In the genomic region with DNA sequence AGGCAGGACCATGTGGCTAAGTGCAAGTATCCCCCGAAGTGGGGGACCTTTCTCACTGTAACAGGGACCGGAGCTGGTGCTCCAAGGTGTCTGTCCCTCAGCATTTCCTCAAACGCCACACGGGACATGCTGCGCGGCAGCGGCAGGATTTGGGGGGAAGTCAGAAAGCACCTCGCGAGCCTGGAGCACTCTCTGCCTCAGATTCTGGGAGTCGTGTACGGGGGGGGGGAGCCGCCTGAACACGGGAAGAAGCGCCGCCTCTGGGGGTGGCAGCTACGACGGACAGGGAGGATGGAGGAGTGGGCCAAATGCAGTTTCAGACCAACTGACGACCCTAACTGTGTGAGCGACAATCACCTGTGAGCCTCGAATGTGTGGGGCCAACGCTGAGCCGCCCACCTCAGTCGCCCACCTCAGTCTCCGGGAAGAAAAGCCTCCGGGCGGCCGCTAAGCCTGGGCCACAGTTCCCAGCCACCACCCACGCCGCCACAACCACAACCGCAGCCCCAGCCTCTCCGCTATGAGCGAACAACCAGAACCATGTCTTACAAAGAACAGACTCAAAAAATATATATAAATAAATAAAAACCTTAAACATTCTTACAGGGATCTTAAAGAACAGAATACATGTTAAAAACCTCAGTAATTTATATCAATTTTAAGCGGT, we compare ENCODE assay signal across 19 cellular contexts. TPM values are rescaled to one million over a fixed set of nuclear protein-coding genes. Genes with fewer than 3 reads are reported as not detected.
DNase-seq lines count a peak whose midpoint lies in the region; ATAC-seq, FAIRE-seq and TF ChIP-seq lines count a peak whose summit lies in the region.
"Had no signal": no experiment of that assay in that cellular context is flagged by ENCODE, and none has a peak within 500 bp of the region (broad histone marks: within the 10 kb centered on the region; RNA-seq: fewer than 3 reads in every experiment).

No MANE protein-coding gene starts in this region.

- no peaks in the 10 kb centered on the region for H3K79me2 ChIP-seq in K562 (ENCODE audit: control insufficient read depth, insufficient read depth, low read length)

- no peaks in the 10 kb centered on the region; the same call in 1 of the 2 replicates for H4K20me1 ChIP-seq in K562 (replicated peaks; ENCODE audit: control insufficient read depth, insufficient read depth, low read length)

- WGBS in K562 (ENCODE audit: insufficient coverage, low coverage, missing lambda C conversion rate): 93% methylated on average over 17 of the region's 33 CpGs

- ATAC-seq in left cardiac atrium (no peak), K562 (no peak), HG03175 (IDR thresholded peaks at IDR 0.05; ENCODE audit: unreplicated experiment) (no peak)

- H3K27me3 Mint-ChIP-seq in nephron progenitor cell (ENCODE audit: low read depth, poor library complexity): no peaks in the 10 kb centered on the region

- no peak for TF ChIP-seq EP300 in K562 (IDR thresholded peaks at IDR 0.05; ENCODE audit: low read length)

- no peaks in the 10 kb centered on the region for H3K9me3 Mint-ChIP-seq in nephron progenitor cell

- peaks cover 41% of the 10 kb centered on the region; the same call in 2 of the 3 replicates for H3K36me3 ChIP-seq in K562 (ENCODE audit: control insufficient read depth, insufficient read depth, low read length)

- peaks cover 0 to 11% of the 10 kb centered on the region in 2 experiments; a peak in 1 of 5 replicates for H3K4me1 ChIP-seq in K562 (replicated peaks in 1 of 2; ENCODE audit: control insufficient read depth in 2 of 2, insufficient read depth in 2 of 2, low read length in 2 of 2)
- H3K4me1 ChIP-seq: BE2C, Caco-2, Peyer's patch had no signal

- H3K9me3 ChIP-seq in K562 (replicated peaks; ENCODE audit: control insufficient read depth, insufficient read depth, low read depth, low read length): no peaks in the 10 kb centered on the region
- H3K9me3 ChIP-seq: BE2C, Caco-2, Peyer's patch, SJSA1 had no signal

- H3K9me1 ChIP-seq in K562 (ENCODE audit: control insufficient read depth, insufficient read depth, low read length): no peaks in the 10 kb centered on the region

- TF ChIP-seq CTCF in K562 (IDR thresholded peaks at IDR 0.05 in 2 of 3, conservative IDR thresholded peaks at IDR 0.05 in 1 of 3; ENCODE audit: insufficient read depth in 2 of 3, low read depth in 1 of 3, low read length in 3 of 3): no peak
- no peak for TF ChIP-seq CTCF in nephron progenitor cell (IDR thresholded peaks at IDR 0.05)

- CTCF ChIA-PET in K562 (lab: Yijun Ruan, JAX; ENCODE audit: low intra/inter-chr PET ratio): no interaction called here

- no peak for TF ChIP-seq RAD21 in K562 (CRISPR knock-in tag; conservative IDR thresholded peaks at IDR 0.05 in 1 of 2, IDR thresholded peaks at IDR 0.05 in 1 of 2)

- peaks cover 25% of the 10 kb centered on the region for H3K36me3 Mint-ChIP-seq in nephron progenitor cell (ENCODE audit: low read depth)

- no peak overlapping the region for H3K4me2 ChIP-seq in K562 (ENCODE audit: insufficient read depth, low read length)

- H3K27ac ChIP-seq in K562 (ENCODE audit: extremely low read depth, low read depth, low read length): no peak overlapping the region
- H3K27ac ChIP-seq: Peyer's patch, SJSA1 had no signal

- no TSS peak for BruUV-seq in K562 (replicated peaks; lab: Mats Ljungman, UMichigan)

- H3K4me3 Mint-ChIP-seq in nephron progenitor cell: no peak overlapping the region

- no peak overlapping the region for H3K4me3 ChIP-seq in K562
- H3K4me3 ChIP-seq: Peyer's patch, SJSA1 had no signal

- POLR2A ChIA-PET in K562 (lab: Yijun Ruan, JAX): interaction anchor here (0.8 to 1.5 kb wide), 4 partner anchors 8 to 443 kb away, joined by 3 to 4 read pairs (median 3); a partner anchor contains a TSS

- in situ Hi-C loops in K562 (cut with MboI): no loop called here

- no peaks in the 10 kb centered on the region for H3K4me1 Mint-ChIP-seq in nephron progenitor cell

- FAIRE-seq in K562 (lab: Jason Lieb, UNC): no peak
- FAIRE-seq: GM12892, H1 had no signal

- H2AFZ ChIP-seq in K562 (ENCODE audit: low read depth, low read length): no peak overlapping the region

- intact Hi-C loops in cardiac septum (cut with DNase I): no loop called here
- intact Hi-C loops in left cardiac atrium (cut with DNase I): no loop called here
- intact Hi-C loops in K562 (cut with micrococcal nuclease): no loop called here

- H3K27ac Mint-ChIP-seq in nephron progenitor cell: peak overlapping the region; percentile 13

- DNase-seq in cardiac septum (ENCODE audit: low spot score) (peak; percentile 41), left cardiac atrium (no peak), K562 (ENCODE audit: extremely low read depth in 1 of 4, low spot score in 3 of 4) (no peak), nephron progenitor cell (no peak), COR-L47 (lab: John Stamatoyannopoulos, UW) (no peak)
- no peak for DNase-seq in stimulated activated naive CD4-positive, alpha-beta T cell (lab: John Stamatoyannopoulos, UW)
- DNase-seq: BE2C, Caco-2, DND-41, Kasumi-1, NCI-H1694, NCI-H2081, NCI-H2171 treated with DMSO at 0.1 percent for 48 hours, NCI-H524 treated with DMSO at 0.1 percent for 48 hours, Peyer's patch had no signal

- no peak overlapping the region; a peak in 1 of 4 replicates for H3K9ac ChIP-seq in K562 (ENCODE audit: insufficient read depth in 1 of 2, low read depth in 2 of 2, low read length in 2 of 2)

- TF ChIP-seq POLR2A in K562 (conservative IDR thresholded peaks at IDR 0.05): no peak

- no peaks in the 10 kb centered on the region for H3K27me3 ChIP-seq in K562 (ENCODE audit: control insufficient read depth in 2 of 2, insufficient read depth in 2 of 2, low read length in 2 of 2)
- H3K27me3 ChIP-seq: BE2C, Peyer's patch, SJSA1 had no signal

TF ChIP-seq in K562, 482 proteins besides CTCF, POLR2A, EP300 and RAD21:
- TF ChIP-seq, protein P1, sequence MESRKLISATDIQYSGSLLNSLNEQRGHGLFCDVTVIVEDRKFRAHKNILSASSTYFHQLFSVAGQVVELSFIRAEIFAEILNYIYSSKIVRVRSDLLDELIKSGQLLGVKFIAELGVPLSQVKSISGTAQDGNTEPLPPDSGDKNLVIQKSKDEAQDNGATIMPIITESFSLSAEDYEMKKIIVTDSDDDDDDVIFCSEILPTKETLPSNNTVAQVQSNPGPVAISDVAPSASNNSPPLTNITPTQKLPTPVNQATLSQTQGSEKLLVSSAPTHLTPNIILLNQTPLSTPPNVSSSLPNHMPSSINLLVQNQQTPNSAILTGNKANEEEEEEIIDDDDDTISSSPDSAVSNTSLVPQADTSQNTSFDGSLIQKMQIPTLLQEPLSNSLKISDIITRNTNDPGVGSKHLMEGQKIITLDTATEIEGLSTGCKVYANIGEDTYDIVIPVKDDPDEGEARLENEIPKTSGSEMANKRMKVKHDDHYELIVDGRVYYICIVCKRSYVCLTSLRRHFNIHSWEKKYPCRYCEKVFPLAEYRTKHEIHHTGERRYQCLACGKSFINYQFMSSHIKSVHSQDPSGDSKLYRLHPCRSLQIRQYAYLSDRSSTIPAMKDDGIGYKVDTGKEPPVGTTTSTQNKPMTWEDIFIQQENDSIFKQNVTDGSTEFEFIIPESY (CRISPR knock-in tag; IDR thresholded peaks at IDR 0.05): peak; percentile 58; the same call in 1 of the 2 replicates
- TF ChIP-seq, protein P2, sequence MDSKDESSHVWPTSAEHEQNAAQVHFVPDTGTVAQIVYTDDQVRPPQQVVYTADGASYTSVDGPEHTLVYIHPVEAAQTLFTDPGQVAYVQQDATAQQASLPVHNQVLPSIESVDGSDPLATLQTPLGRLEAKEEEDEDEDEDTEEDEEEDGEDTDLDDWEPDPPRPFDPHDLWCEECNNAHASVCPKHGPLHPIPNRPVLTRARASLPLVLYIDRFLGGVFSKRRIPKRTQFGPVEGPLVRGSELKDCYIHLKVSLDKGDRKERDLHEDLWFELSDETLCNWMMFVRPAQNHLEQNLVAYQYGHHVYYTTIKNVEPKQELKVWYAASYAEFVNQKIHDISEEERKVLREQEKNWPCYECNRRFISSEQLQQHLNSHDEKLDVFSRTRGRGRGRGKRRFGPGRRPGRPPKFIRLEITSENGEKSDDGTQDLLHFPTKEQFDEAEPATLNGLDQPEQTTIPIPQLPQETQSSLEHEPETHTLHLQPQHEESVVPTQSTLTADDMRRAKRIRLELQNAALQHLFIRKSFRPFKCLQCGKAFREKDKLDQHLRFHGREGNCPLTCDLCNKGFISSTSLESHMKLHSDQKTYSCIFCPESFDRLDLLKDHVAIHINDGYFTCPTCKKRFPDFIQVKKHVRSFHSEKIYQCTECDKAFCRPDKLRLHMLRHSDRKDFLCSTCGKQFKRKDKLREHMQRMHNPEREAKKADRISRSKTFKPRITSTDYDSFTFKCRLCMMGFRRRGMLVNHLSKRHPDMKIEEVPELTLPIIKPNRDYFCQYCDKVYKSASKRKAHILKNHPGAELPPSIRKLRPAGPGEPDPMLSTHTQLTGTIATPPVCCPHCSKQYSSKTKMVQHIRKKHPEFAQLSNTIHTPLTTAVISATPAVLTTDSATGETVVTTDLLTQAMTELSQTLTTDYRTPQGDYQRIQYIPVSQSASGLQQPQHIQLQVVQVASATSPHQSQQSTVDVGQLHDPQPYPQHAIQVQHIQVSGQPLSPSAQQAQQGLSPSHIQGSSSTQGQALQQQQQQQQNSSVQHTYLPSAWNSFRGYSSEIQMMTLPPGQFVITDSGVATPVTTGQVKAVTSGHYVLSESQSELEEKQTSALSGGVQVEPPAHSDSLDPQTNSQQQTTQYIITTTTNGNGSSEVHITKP (IDR thresholded peaks at IDR 0.05; ENCODE audit: partially characterized antibody): no peak

RNA-seq across cellular contexts. Expression of a gene that starts 8.8 kb away (rescaled TPM):
- total RNA-seq in cardiac septum: 78.6 TPM
- total RNA-seq in left cardiac atrium: 100 to 1,000 TPM in 1 of 2 donors, 10 to 100 TPM in 1; 85.7 to 120 TPM
- 286 and 689 TPM in 2 replicates for total RNA-seq in K562 (2011; cell fraction: chromatin; rRNA removed; ENCODE audit: low replicate concordance)
- total RNA-seq in K562 (2011; cell fraction: nucleolus; rRNA removed): 343 and 356 TPM in 2 replicates
- total RNA-seq in K562 (2011; cell fraction: nucleoplasm; rRNA removed): 330 and 334 TPM in 2 replicates
- 436 and 520 TPM in 2 replicates for total RNA-seq in K562 (2014; rRNA removed)
- 124 and 126 TPM in 2 replicates for total RNA-seq in K562 (2014; rRNA removed; fragmentation: Illumina TruSeq; extraction: Trizol)
- total RNA-seq in K562 (2015; rRNA removed; fragmentation: Illumina TruSeq; extraction: Trizol): 174 and 185 TPM in 2 replicates
- 405 and 408 TPM in 2 replicates for total RNA-seq in K562 (2021)
- 317 and 437 TPM in 2 replicates for polyA plus RNA-seq in K562 (2011; rRNA removed)
- 306 and 538 TPM in 2 replicates for polyA plus RNA-seq in K562 (2011; cell fraction: cytosol; rRNA removed)
- 577 and 840 TPM in 2 replicates for polyA plus RNA-seq in K562 (2011; cell fraction: nucleus; rRNA removed)
- polyA plus RNA-seq in K562 (2012): 242 and 372 TPM in 2 replicates
- polyA plus RNA-seq in K562 (2014; fragmentation: Illumina TruSeq; extraction: Trizol): 352 and 398 TPM in 2 replicates
- polyA plus RNA-seq in K562 (2014; fragmentation: Nextera tagmentation; extraction: Ambion mirVana): 10 to 100 TPM; 19.1 to 50.8 TPM
- 292 and 301 TPM in 2 replicates for polyA plus RNA-seq in K562 (2014; rRNA removed)
- 328 and 373 TPM in 2 replicates for polyA minus RNA-seq in K562 (2011; rRNA and poly(A)+ RNA removed)
- 209 and 257 TPM in 2 replicates for polyA minus RNA-seq in K562 (2011; cell fraction: cytosol; rRNA and poly(A)+ RNA removed)
- 127 and 130 TPM in 2 replicates for polyA minus RNA-seq in K562 (2011; cell fraction: nucleus; rRNA and poly(A)+ RNA removed)
